Comparison of ENCODE assay signal across 1 cellular context in genomic region chr9:98318834-98319478, GRCh38.
TF ChIP-seq lines count a peak whose summit lies in the region.

No MANE protein-coding gene starts in this region.

TF ChIP-seq in HepG2, 621 proteins besides CTCF, POLR2A, EP300 and RAD21:
- TF ChIP-seq ZNF768 (CRISPR knock-in tag; IDR thresholded peaks at IDR 0.05) (0 out of 2 replicates have a peak, but pooled peaks have one; percentile 19), DBP (CRISPR knock-in tag; IDR thresholded peaks at IDR 0.05; ENCODE audit: not compliant biosample characterization) (no peak), MYNN (CRISPR knock-in tag; IDR thresholded peaks at IDR 0.05; ENCODE audit: low read depth) (no peak), ZNF777 (CRISPR knock-in tag; IDR thresholded peaks at IDR 0.05) (no peak)
